ENCODE assay signal across 19 cellular contexts in the genomic region with DNA sequence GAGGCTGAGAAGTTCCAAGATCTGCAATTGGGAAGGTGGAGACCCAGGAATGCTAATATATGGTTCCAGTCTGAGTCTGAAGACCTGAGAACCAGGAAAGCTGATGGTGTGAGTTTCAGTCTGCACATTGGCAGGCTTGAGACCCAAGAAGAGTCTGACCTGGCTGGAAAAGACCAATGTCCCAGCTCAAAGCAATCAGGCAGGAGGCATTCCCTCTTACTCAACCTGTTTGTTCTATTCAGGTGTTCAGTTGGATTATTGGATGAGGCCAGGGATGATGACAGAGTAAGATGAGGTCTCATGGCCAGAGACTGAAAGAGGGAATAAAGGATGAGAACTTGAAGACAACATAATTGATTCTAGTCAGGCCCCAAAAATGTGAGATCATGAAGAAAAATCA. TPM values are rescaled to one million over a fixed set of nuclear protein-coding genes. Genes with fewer than 3 reads are reported as not detected.
DNase-seq lines count a peak whose midpoint lies in the region; ATAC-seq, FAIRE-seq and TF ChIP-seq lines count a peak whose summit lies in the region.
"Had no signal": no experiment of that assay in that cellular context is flagged by ENCODE, and none has a peak within 500 bp of the region (broad histone marks: within the 10 kb centered on the region; RNA-seq: fewer than 3 reads in every experiment).

No MANE protein-coding gene starts in this region.

- CTCF ChIA-PET in HepG2 (lab: Yijun Ruan, JAX; ENCODE audit: low intra/inter-chr PET ratio, low total read pairs) = no interaction called here

- H3K9me3 ChIP-seq in right lobe of liver (no peaks in the 10 kb centered on the region), HepG2 (ENCODE audit: low read length) (no peaks in the 10 kb centered on the region), breast epithelium (no peaks in the 10 kb centered on the region), neutrophil (no peaks in the 10 kb centered on the region)
- H3K9me3 ChIP-seq: BLaER1 had no signal

- H3K4me3 ChIP-seq in right lobe of liver (no peak overlapping the region), HepG2 (replicated peaks in 1 of 3; ENCODE audit: insufficient read depth in 1 of 3, low read depth in 2 of 3, low read length in 3 of 3) (no peak overlapping the region), breast epithelium (no peak overlapping the region), neutrophil (ENCODE audit: low read depth in 1 of 2, low read length in 1 of 2) (no peak overlapping the region)
- H3K4me3 ChIP-seq: BLaER1, GM12878 had no signal

- POLR2A ChIA-PET in HepG2 (lab: Yijun Ruan, JAX) = no interaction called here

- peak; percentile 32 to 80 (median 50) for ATAC-seq in right lobe of liver
- no peak for ATAC-seq in HepG2
- ATAC-seq in GM21367 (IDR thresholded peaks at IDR 0.05; ENCODE audit: unreplicated experiment) = no peak
- ATAC-seq in Right ventricle myocardium inferior = no peak
- ATAC-seq: CD8-positive, alpha-beta T cell; GM12878; HCT116 had no signal

- in situ Hi-C loops in HepG2 (cut with HindIII; ENCODE audit: extremely low pct_ligation_motif_present, low pct_unique_long_range_greater_than_20kb) = no loop called here

- TF ChIP-seq EP300 in HepG2 (IDR thresholded peaks at IDR 0.05; ENCODE audit: low read depth in 2 of 2, low read length in 2 of 2) (no peak), HepG2 (CRISPR knock-in tag; IDR thresholded peaks at IDR 0.05; ENCODE audit: borderline replicate concordance) (no peak)

- TF ChIP-seq POLR2A in right lobe of liver (IDR thresholded peaks at IDR 0.05) (no peak), HepG2 (IDR thresholded peaks at IDR 0.05; ENCODE audit: insufficient read depth in 1 of 2, low read depth in 2 of 2, low read length in 2 of 2) (no peak), breast epithelium (IDR thresholded peaks at IDR 0.05) (no peak)

- intact Hi-C loops in right lobe of liver (cut with DNase I) (no loop called here), HepG2 (cut with micrococcal nuclease; ENCODE audit: unreplicated experiment) (no loop called here), breast epithelium (cut with DNase I; ENCODE audit: low total_unique reads) (no loop called here), Right ventricle myocardium inferior (cut with DNase I) (no loop called here)

- H3K4me2 ChIP-seq in HepG2 (ENCODE audit: low read depth, low read length) = no peak overlapping the region
- H3K4me2 ChIP-seq: BLaER1 had no signal

- no peaks in the 10 kb centered on the region for H3K4me1 ChIP-seq in right lobe of liver
- H3K4me1 ChIP-seq in HepG2 (ENCODE audit: insufficient read depth, low read length) = no peaks in the 10 kb centered on the region
- H3K4me1 ChIP-seq in breast epithelium = peaks cover 0 to 6% of the 10 kb centered on the region in 2 donors
- peaks cover 33 to 39% of the 10 kb centered on the region in 2 experiments for H3K4me1 ChIP-seq in neutrophil (ENCODE audit: control insufficient read depth in 1 of 2, insufficient read depth in 1 of 2, low read depth in 1 of 2, low read length in 1 of 2)
- H3K4me1 ChIP-seq: BLaER1 had no signal

- H3K79me2 ChIP-seq in HepG2 (ENCODE audit: insufficient read depth, low read length) = no peaks in the 10 kb centered on the region

- DNase-seq in right lobe of liver (no peak), HepG2 (ENCODE audit: low spot score) (no peak), breast epithelium (ENCODE audit: low spot score in 2 of 2) (no peak), Right ventricle myocardium inferior (ENCODE audit: missing footprints) (no peak)
- no peak for DNase-seq in activated CD4-positive, CD25-positive, alpha-beta regulatory T cell (lab: John Stamatoyannopoulos, UW)
- DNase-seq: 8988T; Calu3; CD8-positive, alpha-beta T cell; DMS79 treated with DMSO at 0.1 percent for 48 hours; GOT3; H7; HFFc6 had no signal

- FAIRE-seq in HepG2 (lab: Jason Lieb, UNC) = no peak
- FAIRE-seq: GM12878 had no signal

- H2AFZ ChIP-seq in HepG2 (ENCODE audit: low read length) = no peak overlapping the region

- BruUV-seq in HepG2 (replicated peaks; lab: Mats Ljungman, UMichigan) = no TSS peak

- H3K27ac ChIP-seq in right lobe of liver = no peak overlapping the region
- H3K27ac ChIP-seq in HepG2 (ENCODE audit: extremely low read length, insufficient read depth, low read length) = no peak overlapping the region
- peak overlapping the region; percentile 1 to 9 for H3K27ac ChIP-seq in breast epithelium
- peak overlapping the region; percentile 78 for H3K27ac ChIP-seq in neutrophil
- H3K27ac ChIP-seq: BLaER1 had no signal

- no peak for TF ChIP-seq RAD21 in HepG2 (CRISPR knock-in tag; IDR thresholded peaks at IDR 0.05)

- TF ChIP-seq CTCF in right lobe of liver (IDR thresholded peaks at IDR 0.05) (no peak), HepG2 (CRISPR knock-in tag; IDR thresholded peaks at IDR 0.05) (no peak), breast epithelium (IDR thresholded peaks at IDR 0.05) (no peak), neutrophil (IDR thresholded peaks at IDR 0.05) (no peak)

- no peak overlapping the region for H3K9ac ChIP-seq in HepG2 (ENCODE audit: insufficient read depth, low read depth, low read length)
- H3K9ac ChIP-seq: BLaER1 had no signal

- H3K27me3 ChIP-seq in right lobe of liver = no peaks in the 10 kb centered on the region
- no peaks in the 10 kb centered on the region for H3K27me3 ChIP-seq in HepG2 (ENCODE audit: control insufficient read depth in 1 of 2, insufficient read depth in 2 of 2, low read length in 2 of 2)
- no peaks in the 10 kb centered on the region for H3K27me3 ChIP-seq in breast epithelium
- no peaks in the 10 kb centered on the region for H3K27me3 ChIP-seq in neutrophil
- H3K27me3 ChIP-seq: BLaER1 had no signal

- no peaks in the 10 kb centered on the region for H4K20me1 ChIP-seq in HepG2 (ENCODE audit: insufficient read depth, low read length)
- H4K20me1 ChIP-seq: BLaER1 had no signal

- H3K36me3 ChIP-seq in right lobe of liver (no peaks in the 10 kb centered on the region), HepG2 (replicated peaks in 1 of 2; ENCODE audit: control insufficient read depth in 1 of 2, insufficient read depth in 2 of 2, low read length in 2 of 2) (no peaks in the 10 kb centered on the region), breast epithelium (no peaks in the 10 kb centered on the region), neutrophil (no peaks in the 10 kb centered on the region)
- H3K36me3 ChIP-seq: BLaER1 had no signal

TF ChIP-seq in HepG2, 621 proteins besides CTCF, POLR2A, EP300 and RAD21 (continues in another document):
- TF ChIP-seq NFRKB (IDR thresholded peaks at IDR 0.05) = no peak

RNA-seq across cellular contexts. Expression of a gene that starts 50.1 kb away (rescaled TPM):
- total RNA-seq in right lobe of liver (not detected), HepG2 (2016; rRNA removed; fragmentation: Illumina TruSeq; extraction: Trizol) (not detected in 2 replicates), breast epithelium (not detected), Right ventricle myocardium inferior (not detected)
- not detected in 2 replicates for total RNA-seq in HepG2 (2016; cell fraction: cytosol; rRNA removed; fragmentation: Illumina TruSeq; extraction: Trizol; ENCODE audit: low read depth)
- total RNA-seq in HepG2 (2016; cell fraction: insoluble cytoplasmic fraction; rRNA removed; fragmentation: Illumina TruSeq; extraction: Trizol) = not detected in 2 replicates
- not detected in 2 replicates for total RNA-seq in HepG2 (2016; cell fraction: membrane; rRNA removed; fragmentation: Illumina TruSeq; extraction: Trizol)
- not detected in 2 replicates for total RNA-seq in HepG2 (2016; cell fraction: nucleus; rRNA removed; fragmentation: Illumina TruSeq; extraction: Trizol)
- polyA plus RNA-seq in HepG2 (2011; rRNA removed) = not detected in 2 replicates
- not detected in 2 replicates for polyA plus RNA-seq in HepG2 (2011; cell fraction: cytosol; rRNA removed)
- polyA plus RNA-seq in HepG2 (2011; cell fraction: nucleus; rRNA removed) = not detected in 2 replicates
- polyA plus RNA-seq in HepG2 (2012) = 0.44 and 0.48 TPM in 2 replicates
- polyA plus RNA-seq in HepG2 (2016; cell fraction: cytosol; fragmentation: Illumina TruSeq; extraction: Trizol; ENCODE audit: low read depth) = not detected in 2 replicates
- not detected in 2 replicates for polyA plus RNA-seq in HepG2 (2016; cell fraction: insoluble cytoplasmic fraction; fragmentation: Illumina TruSeq; extraction: Trizol; ENCODE audit: low read depth)
- not detected in 2 replicates for polyA plus RNA-seq in HepG2 (2016; cell fraction: membrane; fragmentation: Illumina TruSeq; extraction: Trizol; ENCODE audit: low read depth)
- polyA plus RNA-seq in HepG2 (2016; cell fraction: nucleus; fragmentation: Illumina TruSeq; extraction: Trizol; ENCODE audit: insufficient read depth, low read depth) = not detected in 2 replicates
- polyA minus RNA-seq in HepG2 (2011; rRNA and poly(A)+ RNA removed; ENCODE audit: low replicate concordance) = not detected in 2 replicates
- polyA minus RNA-seq in HepG2 (2011; cell fraction: cytosol; rRNA and poly(A)+ RNA removed) = not detected in 2 replicates
- polyA minus RNA-seq in HepG2 (2011; cell fraction: nucleus; rRNA and poly(A)+ RNA removed) = not detected in 2 replicates
- total RNA-seq: A673; Calu3; CD8-positive, alpha-beta T cell; GM12878; H7; HFFc6 had no signal
- polyA plus RNA-seq: AG04450, GM12878 had no signal

RNA-seq across cellular contexts. Expression of a gene that starts 55.0 kb away (rescaled TPM):
- total RNA-seq in right lobe of liver (10 to 100 TPM in 5 of 6 experiments, 1 to 10 TPM in 1; 6.5 to 45.3 (median 28.4) TPM), HepG2 (2016; rRNA removed; fragmentation: Illumina TruSeq; extraction: Trizol) (4.7 and 7.2 TPM in 2 replicates), breast epithelium (10 to 100 TPM in 2 of 3 donors, 1 to 10 TPM in 1; 4.2 to 21.1 (median 13.8) TPM), Right ventricle myocardium inferior (4.6 TPM)
- 1.0 and 1.4 TPM in 2 replicates for total RNA-seq in HepG2 (2016; cell fraction: cytosol; rRNA removed; fragmentation: Illumina TruSeq; extraction: Trizol; ENCODE audit: low read depth)
- 4.7 and 5.6 TPM in 2 replicates for total RNA-seq in HepG2 (2016; cell fraction: insoluble cytoplasmic fraction; rRNA removed; fragmentation: Illumina TruSeq; extraction: Trizol)
- total RNA-seq in HepG2 (2016; cell fraction: membrane; rRNA removed; fragmentation: Illumina TruSeq; extraction: Trizol) = 3.4 and 3.6 TPM in 2 replicates
- 9.3 and 11.2 TPM in 2 replicates for total RNA-seq in HepG2 (2016; cell fraction: nucleus; rRNA removed; fragmentation: Illumina TruSeq; extraction: Trizol)
- 4.9 and 6.0 TPM in 2 replicates for polyA plus RNA-seq in HepG2 (2011; rRNA removed)
- 3.2 and 3.4 TPM in 2 replicates for polyA plus RNA-seq in HepG2 (2011; cell fraction: cytosol; rRNA removed)
- polyA plus RNA-seq in HepG2 (2011; cell fraction: nucleus; rRNA removed) = 15.8 and 17.7 TPM in 2 replicates
- 5.2 and 7.5 TPM in 2 replicates for polyA plus RNA-seq in HepG2 (2012)
- polyA plus RNA-seq in HepG2 (2016; cell fraction: cytosol; fragmentation: Illumina TruSeq; extraction: Trizol; ENCODE audit: low read depth) = 0.59 and 0.76 TPM in 2 replicates
- 5.7 and 7.7 TPM in 2 replicates for polyA plus RNA-seq in HepG2 (2016; cell fraction: insoluble cytoplasmic fraction; fragmentation: Illumina TruSeq; extraction: Trizol; ENCODE audit: low read depth)
- polyA plus RNA-seq in HepG2 (2016; cell fraction: membrane; fragmentation: Illumina TruSeq; extraction: Trizol; ENCODE audit: low read depth) = 1.3 and 1.9 TPM in 2 replicates
- polyA plus RNA-seq in HepG2 (2016; cell fraction: nucleus; fragmentation: Illumina TruSeq; extraction: Trizol; ENCODE audit: insufficient read depth, low read depth) = 20.2 and 21.5 TPM in 2 replicates
- 12.6 and 14.6 TPM in 2 replicates for polyA minus RNA-seq in HepG2 (2011; rRNA and poly(A)+ RNA removed; ENCODE audit: low replicate concordance)
- polyA minus RNA-seq in HepG2 (2011; cell fraction: cytosol; rRNA and poly(A)+ RNA removed) = 5.2 and 6.1 TPM in 2 replicates
- polyA minus RNA-seq in HepG2 (2011; cell fraction: nucleus; rRNA and poly(A)+ RNA removed) = 10.2 and 14.7 TPM in 2 replicates
- total RNA-seq: CD8-positive, alpha-beta T cell; GM12878 had no signal
- polyA plus RNA-seq: GM12878 had no signal

Comparison
In these comparisons a context has a peak if more than half of its experiments do, and no peak if none do; other contexts are left out.
1. ATAC-seq: peak in right lobe of liver (4 of 4); none in HepG2 (single experiment), GM21367 (single experiment) and Right ventricle myocardium inferior (single experiment).
2. H3K27ac ChIP-seq: peak in breast epithelium (2 of 2) and neutrophil (single experiment); none in right lobe of liver (0 of 3) and HepG2 (single experiment).